Comparison of ENCODE assay signal across 3 cellular contexts in the genomic region with DNA sequence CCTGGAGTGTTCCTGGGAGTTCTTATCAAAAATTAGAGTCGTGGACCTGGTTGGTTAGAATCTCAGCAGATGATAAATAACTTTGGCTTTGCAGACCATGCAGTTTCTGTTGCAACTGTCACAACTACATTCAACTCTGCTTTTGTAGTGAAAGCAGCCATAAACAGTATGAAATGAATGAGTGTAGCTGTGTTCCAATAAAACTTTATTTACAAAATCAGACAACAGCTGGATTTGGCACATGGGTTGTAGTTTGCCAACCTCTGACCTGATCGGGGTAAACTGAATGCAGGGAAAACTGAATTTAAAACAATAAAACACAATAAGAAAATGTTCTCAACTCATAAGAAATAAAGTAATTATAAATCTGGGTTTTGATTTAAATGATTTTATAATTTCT.
TF ChIP-seq lines count a peak whose summit lies in the region.

No MANE protein-coding gene starts in this region.

TF ChIP-seq in HepG2, 621 proteins besides CTCF, POLR2A, EP300 and RAD21:
- TF ChIP-seq, protein P1, sequence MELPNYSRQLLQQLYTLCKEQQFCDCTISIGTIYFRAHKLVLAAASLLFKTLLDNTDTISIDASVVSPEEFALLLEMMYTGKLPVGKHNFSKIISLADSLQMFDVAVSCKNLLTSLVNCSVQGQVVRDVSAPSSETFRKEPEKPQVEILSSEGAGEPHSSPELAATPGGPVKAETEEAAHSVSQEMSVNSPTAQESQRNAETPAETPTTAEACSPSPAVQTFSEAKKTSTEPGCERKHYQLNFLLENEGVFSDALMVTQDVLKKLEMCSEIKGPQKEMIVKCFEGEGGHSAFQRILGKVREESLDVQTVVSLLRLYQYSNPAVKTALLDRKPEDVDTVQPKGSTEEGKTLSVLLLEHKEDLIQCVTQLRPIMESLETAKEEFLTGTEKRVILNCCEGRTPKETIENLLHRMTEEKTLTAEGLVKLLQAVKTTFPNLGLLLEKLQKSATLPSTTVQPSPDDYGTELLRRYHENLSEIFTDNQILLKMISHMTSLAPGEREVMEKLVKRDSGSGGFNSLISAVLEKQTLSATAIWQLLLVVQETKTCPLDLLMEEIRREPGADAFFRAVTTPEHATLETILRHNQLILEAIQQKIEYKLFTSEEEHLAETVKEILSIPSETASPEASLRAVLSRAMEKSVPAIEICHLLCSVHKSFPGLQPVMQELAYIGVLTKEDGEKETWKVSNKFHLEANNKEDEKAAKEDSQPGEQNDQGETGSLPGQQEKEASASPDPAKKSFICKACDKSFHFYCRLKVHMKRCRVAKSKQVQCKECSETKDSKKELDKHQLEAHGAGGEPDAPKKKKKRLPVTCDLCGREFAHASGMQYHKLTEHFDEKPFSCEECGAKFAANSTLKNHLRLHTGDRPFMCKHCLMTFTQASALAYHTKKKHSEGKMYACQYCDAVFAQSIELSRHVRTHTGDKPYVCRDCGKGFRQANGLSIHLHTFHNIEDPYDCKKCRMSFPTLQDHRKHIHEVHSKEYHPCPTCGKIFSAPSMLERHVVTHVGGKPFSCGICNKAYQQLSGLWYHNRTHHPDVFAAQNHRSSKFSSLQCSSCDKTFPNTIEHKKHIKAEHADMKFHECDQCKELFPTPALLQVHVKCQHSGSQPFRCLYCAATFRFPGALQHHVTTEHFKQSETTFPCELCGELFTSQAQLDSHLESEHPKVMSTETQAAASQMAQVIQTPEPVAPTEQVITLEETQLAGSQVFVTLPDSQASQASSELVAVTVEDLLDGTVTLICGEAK (IDR thresholded peaks at IDR 0.05), result no peak
- TF ChIP-seq, protein P1 (CRISPR knock-in tag; IDR thresholded peaks at IDR 0.05), result peak; percentile 81; the same call in 1 of the 2 replicates
- TF ChIP-seq RXRB (CRISPR knock-in tag; IDR thresholded peaks at IDR 0.05; ENCODE audit: borderline replicate concordance), result no peak

TF ChIP-seq in K562, 482 proteins besides CTCF, POLR2A, EP300 and RAD21:
- no peak for TF ChIP-seq ZNF764 (CRISPR knock-in tag; IDR thresholded peaks at IDR 0.05; ENCODE audit: low read depth)
- TF ChIP-seq, protein P1 (IDR thresholded peaks at IDR 0.05), result peak; percentile 92
- TF ChIP-seq, protein P1 (CRISPR knock-in tag; IDR thresholded peaks at IDR 0.05), result peak; percentile 59

TF ChIP-seq in endothelial cell of umbilical vein, 7 proteins besides CTCF, POLR2A, EP300 and RAD21:
- TF ChIP-seq POLR2AphosphoS5 (IDR thresholded peaks at IDR 0.05; ENCODE audit: insufficient read depth, low read depth, low read length) (no peak), JUN (IDR thresholded peaks at IDR 0.05; ENCODE audit: borderline replicate concordance, insufficient read depth, insufficient read length, low read depth) (no peak), MYC (IDR thresholded peaks at IDR 0.05; ENCODE audit: low read depth, low read length) (no peak), FOS (IDR thresholded peaks at IDR 0.05; ENCODE audit: borderline replicate concordance, insufficient read depth, low read length) (no peak), EZH2 (IDR thresholded peaks at IDR 0.05; ENCODE audit: borderline replicate concordance, low read depth, low read length, severe bottlenecking) (no peak), GATA2 (IDR thresholded peaks at IDR 0.05; ENCODE audit: insufficient read depth, insufficient read length, low read depth, low read length) (no peak), MAX (IDR thresholded peaks at IDR 0.05; ENCODE audit: insufficient read depth, insufficient read length) (no peak)
